8 cellular contexts compared by ENCODE assay signal in the genomic region with DNA sequence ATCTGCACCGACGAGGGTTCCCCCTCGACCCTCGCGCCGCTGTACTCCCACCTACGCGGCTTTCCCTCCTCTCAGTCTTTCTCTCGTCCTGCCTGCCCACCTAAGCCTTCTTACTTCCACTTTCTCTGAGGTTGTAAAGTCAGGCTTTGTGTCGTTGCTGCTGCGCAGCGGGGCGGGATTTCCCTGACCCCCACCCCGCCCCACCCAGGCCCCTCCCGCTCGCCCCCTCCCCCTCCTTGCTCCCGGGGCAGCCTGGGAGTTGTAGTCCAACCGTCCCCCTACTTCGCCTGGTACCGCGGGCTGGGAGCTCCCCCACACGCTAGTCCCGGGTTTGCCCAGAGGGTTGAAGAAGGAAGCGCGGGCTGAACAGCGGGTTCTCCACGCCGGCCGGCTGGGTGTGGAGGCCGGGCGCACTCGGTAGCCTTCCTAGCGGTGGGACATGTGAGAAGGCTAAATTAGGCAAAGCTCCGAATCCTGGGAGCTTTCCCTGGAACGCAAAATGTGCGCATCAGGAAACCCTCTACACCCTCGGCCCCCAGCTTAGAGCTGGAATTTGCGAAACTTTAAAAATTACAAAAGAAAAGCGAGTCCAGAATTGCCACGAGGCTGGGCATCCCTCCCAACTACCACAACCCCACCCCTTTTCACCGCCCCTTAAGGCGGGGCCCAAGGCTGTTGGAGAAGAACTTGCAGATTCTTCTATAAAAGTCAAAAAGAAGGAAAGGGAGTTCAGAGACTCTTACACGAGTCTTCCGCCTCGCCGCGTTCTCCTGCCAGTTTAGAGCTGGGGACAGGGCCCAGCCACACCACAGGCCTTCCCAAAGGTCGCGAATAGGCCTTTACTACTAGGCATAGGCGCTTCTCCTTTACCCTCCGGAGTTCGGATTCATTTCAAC. TPM values are rescaled to one million over a fixed set of nuclear protein-coding genes. Genes with fewer than 3 reads are reported as not detected.
A peak's percentile ranks its signal among the peaks of the same experiment; 100 is the strongest.
DNase-seq lines count a peak whose midpoint lies in the region; ATAC-seq and TF ChIP-seq lines count a peak whose summit lies in the region.

A gene (minus strand): TSS at position 153 of the 896 bp plus-strand sequence. CDS start 1,011 bp downstream, outside the sequence.

- no peaks in the 10 kb centered on the region for H3K27me3 ChIP-seq in smooth muscle cell (ENCODE audit: low read depth)

- WGBS in smooth muscle cell (ENCODE audit: low lambda C conversion rate): 32% methylated on average over 42 of the region's 52 CpGs

- peak; percentile 67 for TF ChIP-seq POLR2A in GM15510 (IDR thresholded peaks at IDR 0.05; ENCODE audit: borderline replicate concordance, extremely low read depth, insufficient read length)

- H3K4me1 Mint-ChIP-seq in MCF 10A (ENCODE audit: insufficient read depth, unreplicated experiment): peaks cover 4% of the 10 kb centered on the region

- no peaks in the 10 kb centered on the region for H3K36me3 Mint-ChIP-seq in MCF 10A (ENCODE audit: insufficient read depth, unreplicated experiment)

- POLR2A ChIA-PET in MCF 10A (lab: Yijun Ruan, JAX): interaction anchor here (0.6 to 1.3 kb wide), 7 partner anchors 11 to 112 kb away, joined by 3 to 4 read pairs (median 3); no protein-coding TSS in a partner anchor

- intact Hi-C loops in MCF 10A (cut with micrococcal nuclease): loop anchor here (1.0 kb wide), 1 partner anchor 109 kb away; no protein-coding TSS in a partner anchor

- H3K9me3 ChIP-seq in smooth muscle cell (replicated peaks; ENCODE audit: low read depth): no peaks in the 10 kb centered on the region

- peak within 1 kb of the TSS; percentile 73 for H3K9ac ChIP-seq in smooth muscle cell (ENCODE audit: low read depth)

- peak within 1 kb of the TSS; percentile 76 for H3K4me3 Mint-ChIP-seq in MCF 10A (ENCODE audit: unreplicated experiment)

- H3K36me3 ChIP-seq in smooth muscle cell (ENCODE audit: low read depth): no peaks in the 10 kb centered on the region

- no peaks in the 10 kb centered on the region for H3K79me2 ChIP-seq in smooth muscle cell (ENCODE audit: low read depth)

- ATAC-seq in HG02642 (IDR thresholded peaks at IDR 0.05; ENCODE audit: poor library complexity, unreplicated experiment): peak; percentile 83

- DNase-seq in NCI-H128 (lab: John Stamatoyannopoulos, UW; ENCODE audit: unreplicated experiment) (peak; percentile 6), UCSD-AML1 (lab: John Stamatoyannopoulos, UW; ENCODE audit: unreplicated experiment) (peak; percentile 85), MCF 10A (ENCODE audit: unreplicated experiment) (peak; percentile 85), iPS-NIHi7 (ENCODE audit: extremely low spot score) (peak; percentile 89), smooth muscle cell (lab: John Stamatoyannopoulos, UW; ENCODE audit: unreplicated experiment) (peak; percentile 48), OCI-M2 (lab: John Stamatoyannopoulos, UW; ENCODE audit: unreplicated experiment) (no peak)

- BruUV-seq in MCF 10A (replicated peaks; lab: Mats Ljungman, UMichigan): no TSS peak

- H3K9me3 Mint-ChIP-seq in MCF 10A (ENCODE audit: unreplicated experiment): no peaks in the 10 kb centered on the region

- H3K4me2 ChIP-seq in smooth muscle cell: peak within 1 kb of the TSS; percentile 90

- H2AFZ ChIP-seq in smooth muscle cell (ENCODE audit: low read depth): peak within 1 kb of the TSS; percentile 95

- H3K27ac Mint-ChIP-seq in MCF 10A (ENCODE audit: low read depth, unreplicated experiment): peak within 1 kb of the TSS; percentile 90

- H3K4me3 ChIP-seq in smooth muscle cell: peak within 1 kb of the TSS; percentile 73

- H3F3A ChIP-seq in smooth muscle cell (ENCODE audit: low read depth): peaks cover 5% of the 10 kb centered on the region

- no peaks in the 10 kb centered on the region for H3K27me3 Mint-ChIP-seq in MCF 10A (ENCODE audit: insufficient read depth, unreplicated experiment)

- peak within 1 kb of the TSS; percentile 86 for H3K27ac ChIP-seq in smooth muscle cell (ENCODE audit: low read depth)

- no peaks in the 10 kb centered on the region for H3K4me1 ChIP-seq in smooth muscle cell (ENCODE audit: low read depth)

- CTCF ChIA-PET in MCF 10A (lab: Yijun Ruan, JAX): interaction anchor here (0.5 kb wide), 2 partner anchors 149 to 191 kb away, joined by 3 to 4 read pairs; no protein-coding TSS in a partner anchor

- peaks cover 35% of the 10 kb centered on the region for H4K20me1 ChIP-seq in smooth muscle cell (ENCODE audit: low read depth)

- no peak for TF ChIP-seq CTCF in MCF 10A (IDR thresholded peaks at IDR 0.05; ENCODE audit: unreplicated experiment)
- TF ChIP-seq CTCF in smooth muscle cell (IDR thresholded peaks at IDR 0.05; ENCODE audit: borderline replicate concordance, insufficient read depth, poor library complexity, severe bottlenecking): no peak

RNA-seq across cellular contexts. Expression of the gene that starts here (rescaled TPM):
- 19.0 and 19.5 TPM in 2 replicates for total RNA-seq in MCF 10A (2022)
- 17.1 and 20.7 TPM in 2 replicates for total RNA-seq in smooth muscle cell
- 3.2 and 4.8 TPM in 2 replicates for polyA plus RNA-seq in smooth muscle cell
